ENCODE assay signal across 1 cellular context in genomic region chr19:19652482-19653295, GRCh38.
TF ChIP-seq lines count a peak whose summit lies in the region.

No MANE protein-coding gene starts in this region.

TF ChIP-seq in HepG2, 621 proteins besides CTCF, POLR2A, EP300 and RAD21:
- TF ChIP-seq ZBTB2 (CRISPR knock-in tag; IDR thresholded peaks at IDR 0.05; ENCODE audit: low read depth) (no peak), SRF (IDR thresholded peaks at IDR 0.05; ENCODE audit: low read depth, low read length) (no peak), ZNF589 (CRISPR knock-in tag; conservative IDR thresholded peaks at IDR 0.05) (no peak), AGO2 (optimal IDR thresholded peaks at IDR 0.05; ENCODE audit: low read depth, low read length) (peak; percentile 47), RBFOX2 (IDR thresholded peaks at IDR 0.05; ENCODE audit: low read depth, low read length) (0 out of 2 replicates have a peak, but pooled peaks have one; percentile 6), RBM22 (optimal IDR thresholded peaks at IDR 0.05; ENCODE audit: low read length) (peak; percentile 15), ZMYM3 (CRISPR knock-in tag; IDR thresholded peaks at IDR 0.05) (no peak), ZNF687 (CRISPR knock-in tag; IDR thresholded peaks at IDR 0.05) (no peak), HMGXB3 (CRISPR knock-in tag; IDR thresholded peaks at IDR 0.05; ENCODE audit: borderline replicate concordance) (no peak), TAF1 (CRISPR knock-in tag; IDR thresholded peaks at IDR 0.05) (no peak)
